ENCODE assay signal across 1 cellular context in genomic region chr7:33736521-33737221, GRCh38.
A peak's percentile ranks its signal among the peaks of the same experiment; 100 is the strongest.
TF ChIP-seq lines count a peak whose summit lies in the region.

No MANE protein-coding gene starts in this region.

TF ChIP-seq in HepG2, 621 proteins besides CTCF, POLR2A, EP300 and RAD21 (continued from another document):
- TF ChIP-seq, protein P1, sequence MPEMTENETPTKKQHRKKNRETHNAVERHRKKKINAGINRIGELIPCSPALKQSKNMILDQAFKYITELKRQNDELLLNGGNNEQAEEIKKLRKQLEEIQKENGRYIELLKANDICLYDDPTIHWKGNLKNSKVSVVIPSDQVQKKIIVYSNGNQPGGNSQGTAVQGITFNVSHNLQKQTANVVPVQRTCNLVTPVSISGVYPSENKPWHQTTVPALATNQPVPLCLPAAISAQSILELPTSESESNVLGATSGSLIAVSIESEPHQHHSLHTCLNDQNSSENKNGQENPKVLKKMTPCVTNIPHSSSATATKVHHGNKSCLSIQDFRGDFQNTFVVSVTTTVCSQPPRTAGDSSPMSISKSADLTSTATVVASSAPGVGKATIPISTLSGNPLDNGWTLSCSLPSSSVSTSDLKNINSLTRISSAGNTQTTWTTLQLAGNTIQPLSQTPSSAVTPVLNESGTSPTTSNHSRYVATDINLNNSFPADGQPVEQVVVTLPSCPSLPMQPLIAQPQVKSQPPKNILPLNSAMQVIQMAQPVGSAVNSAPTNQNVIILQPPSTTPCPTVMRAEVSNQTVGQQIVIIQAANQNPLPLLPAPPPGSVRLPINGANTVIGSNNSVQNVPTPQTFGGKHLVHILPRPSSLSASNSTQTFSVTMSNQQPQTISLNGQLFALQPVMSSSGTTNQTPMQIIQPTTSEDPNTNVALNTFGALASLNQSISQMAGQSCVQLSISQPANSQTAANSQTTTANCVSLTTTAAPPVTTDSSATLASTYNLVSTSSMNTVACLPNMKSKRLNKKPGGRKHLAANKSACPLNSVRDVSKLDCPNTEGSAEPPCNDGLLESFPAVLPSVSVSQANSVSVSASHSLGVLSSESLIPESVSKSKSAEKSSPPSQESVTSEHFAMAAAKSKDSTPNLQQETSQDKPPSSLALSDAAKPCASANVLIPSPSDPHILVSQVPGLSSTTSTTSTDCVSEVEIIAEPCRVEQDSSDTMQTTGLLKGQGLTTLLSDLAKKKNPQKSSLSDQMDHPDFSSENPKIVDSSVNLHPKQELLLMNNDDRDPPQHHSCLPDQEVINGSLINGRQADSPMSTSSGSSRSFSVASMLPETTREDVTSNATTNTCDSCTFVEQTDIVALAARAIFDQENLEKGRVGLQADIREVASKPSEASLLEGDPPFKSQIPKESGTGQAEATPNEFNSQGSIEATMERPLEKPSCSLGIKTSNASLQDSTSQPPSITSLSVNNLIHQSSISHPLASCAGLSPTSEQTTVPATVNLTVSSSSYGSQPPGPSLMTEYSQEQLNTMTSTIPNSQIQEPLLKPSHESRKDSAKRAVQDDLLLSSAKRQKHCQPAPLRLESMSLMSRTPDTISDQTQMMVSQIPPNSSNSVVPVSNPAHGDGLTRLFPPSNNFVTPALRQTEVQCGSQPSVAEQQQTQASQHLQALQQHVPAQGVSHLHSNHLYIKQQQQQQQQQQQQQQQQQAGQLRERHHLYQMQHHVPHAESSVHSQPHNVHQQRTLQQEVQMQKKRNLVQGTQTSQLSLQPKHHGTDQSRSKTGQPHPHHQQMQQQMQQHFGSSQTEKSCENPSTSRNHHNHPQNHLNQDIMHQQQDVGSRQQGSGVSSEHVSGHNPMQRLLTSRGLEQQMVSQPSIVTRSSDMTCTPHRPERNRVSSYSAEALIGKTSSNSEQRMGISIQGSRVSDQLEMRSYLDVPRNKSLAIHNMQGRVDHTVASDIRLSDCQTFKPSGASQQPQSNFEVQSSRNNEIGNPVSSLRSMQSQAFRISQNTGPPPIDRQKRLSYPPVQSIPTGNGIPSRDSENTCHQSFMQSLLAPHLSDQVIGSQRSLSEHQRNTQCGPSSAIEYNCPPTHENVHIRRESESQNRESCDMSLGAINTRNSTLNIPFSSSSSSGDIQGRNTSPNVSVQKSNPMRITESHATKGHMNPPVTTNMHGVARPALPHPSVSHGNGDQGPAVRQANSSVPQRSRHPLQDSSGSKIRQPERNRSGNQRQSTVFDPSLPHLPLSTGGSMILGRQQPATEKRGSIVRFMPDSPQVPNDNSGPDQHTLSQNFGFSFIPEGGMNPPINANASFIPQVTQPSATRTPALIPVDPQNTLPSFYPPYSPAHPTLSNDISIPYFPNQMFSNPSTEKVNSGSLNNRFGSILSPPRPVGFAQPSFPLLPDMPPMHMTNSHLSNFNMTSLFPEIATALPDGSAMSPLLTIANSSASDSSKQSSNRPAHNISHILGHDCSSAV (CRISPR knock-in tag; IDR thresholded peaks at IDR 0.05; ENCODE audit: borderline replicate concordance) = no peak
- TF ChIP-seq NR2F6 (IDR thresholded peaks at IDR 0.05) = no peak
- no peak for TF ChIP-seq NR2F6 (CRISPR knock-in tag; IDR thresholded peaks at IDR 0.05)
- no peak for TF ChIP-seq U2AF1 (optimal IDR thresholded peaks at IDR 0.05; ENCODE audit: low read depth, low read length)
- peak; percentile 52 to 65; a peak in 3 of 4 replicates for TF ChIP-seq MAFK (conservative IDR thresholded peaks at IDR 0.05 in 1 of 2, IDR thresholded peaks at IDR 0.05 in 1 of 2; ENCODE audit: low read length in 2 of 2)
- TF ChIP-seq ZNF329 (CRISPR knock-in tag; IDR thresholded peaks at IDR 0.05; ENCODE audit: low read depth) = no peak
- TF ChIP-seq ZSCAN20 (CRISPR knock-in tag; IDR thresholded peaks at IDR 0.05; ENCODE audit: borderline replicate concordance) = no peak
- TF ChIP-seq MAFF (IDR thresholded peaks at IDR 0.05; ENCODE audit: low read depth, low read length) = peak; percentile 37
